ENCODE assay signal across 30 cellular contexts in the genomic region with DNA sequence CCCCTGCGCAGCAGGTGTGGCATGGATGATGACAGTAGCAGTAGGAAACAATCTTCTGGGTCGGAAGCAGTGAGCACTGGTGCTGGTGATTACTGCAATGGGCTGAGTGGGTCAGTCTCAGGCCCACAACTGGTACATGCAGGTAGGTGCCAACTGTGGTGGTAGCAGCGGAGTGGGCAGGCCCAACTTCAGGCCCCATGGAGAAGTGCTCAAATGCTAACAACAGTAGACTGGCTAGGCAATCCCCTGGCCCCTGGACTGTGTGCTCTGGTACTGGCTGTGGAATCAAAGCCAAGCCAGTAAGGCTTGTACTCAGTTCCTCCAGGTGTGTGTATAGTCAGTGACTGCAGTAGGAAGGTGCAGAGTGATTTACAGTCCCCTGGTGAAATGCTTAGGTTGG.
"Had no signal": no experiment of that assay in that cellular context is flagged by ENCODE, and none has a peak within 500 bp of the region (broad histone marks: within the 10 kb centered on the region; RNA-seq: fewer than 3 reads in every experiment).

No MANE protein-coding gene starts in this region.

- H3K27me3 ChIP-seq: Peyer's patch had no signal

- H3K27ac Mint-ChIP-seq: activated CD4-positive, alpha-beta T cell treated with anti-CD3 and anti-CD28 coated beads, Interleukin-2, amount 10 ng/mL, durations not matched to agents 7 days and 5 days; activated CD8-positive, alpha-beta T cell treated with anti-CD3 and anti-CD28 coated beads, Interleukin-2, amount 10 ng/mL, durations not matched to agents 7 days and 5 days; activated naive CD4-positive, alpha-beta T cell treated with anti-CD3 and anti-CD28 coated beads, Interleukin-2, amount 50 U/mL, for 24 hours; activated naive CD8-positive, alpha-beta T cell treated with anti-CD3 and anti-CD28 coated beads, Interleukin-2, amount 10 ng/mL, durations not matched to agents 7 days and 5 days; activated T-cell treated with anti-CD3 and anti-CD28 coated beads, Interleukin-2, amount 50 U/mL, for 24 hours; activated T-helper 2 cell treated with anti-CD3 and anti-CD28 coated beads, Interferon-gamma antibody, Interleukin-2, Interleukin-4, amounts not matched to agents 10 μg/mL and 5 μg/mL and 100 μg/mL, durations not matched to agents 14 hours and 24 hours and 36 hours; brain; IgD-negative memory B cell; T-helper 1 cell treated with Interleukin-12 subunit alpha and Interleukin-12 subunit beta and Interleukin-4 antibody, amounts not matched to agents 30 μg/mL and 1 μg/mL, for 36 hours; T-helper 2 cell treated with Interferon-gamma antibody and Interleukin-4, amounts not matched to agents 5 μg/mL and 100 μg/mL, for 36 hours had no signal

- H3K27me3 Mint-ChIP-seq: activated CD4-positive, alpha-beta T cell treated with anti-CD3 and anti-CD28 coated beads, Interleukin-2, amount 10 ng/mL, durations not matched to agents 7 days and 5 days; activated naive CD4-positive, alpha-beta T cell treated with anti-CD3 and anti-CD28 coated beads, Interleukin-2, amount 50 U/mL, for 24 hours; activated naive CD8-positive, alpha-beta T cell treated with anti-CD3 and anti-CD28 coated beads, Interleukin-2, amount 10 ng/mL, durations not matched to agents 7 days and 5 days; activated T-cell treated with anti-CD3 and anti-CD28 coated beads, Interleukin-2, amount 50 U/mL, for 24 hours; brain; IgD-negative memory B cell had no signal

- H3K36me3 Mint-ChIP-seq: activated naive CD4-positive, alpha-beta T cell treated with anti-CD3 and anti-CD28 coated beads, Interleukin-2, amount 50 U/mL, for 24 hours; activated naive CD8-positive, alpha-beta T cell treated with anti-CD3 and anti-CD28 coated beads, Interleukin-2, amount 10 ng/mL, durations not matched to agents 7 days and 5 days; IgD-negative memory B cell had no signal

- H3K4me3 ChIP-seq: Peyer's patch had no signal

- H3K9me3 Mint-ChIP-seq: activated CD4-positive, alpha-beta T cell treated with anti-CD3 and anti-CD28 coated beads, Interleukin-2, amount 10 ng/mL, durations not matched to agents 7 days and 5 days; T-helper 1 cell treated with Interleukin-12 subunit alpha and Interleukin-12 subunit beta and Interleukin-4 antibody, amounts not matched to agents 30 μg/mL and 1 μg/mL, for 36 hours had no signal

- H3K4me1 ChIP-seq: Peyer's patch had no signal

- H3K36me3 ChIP-seq: Peyer's patch had no signal

- H3K9me3 ChIP-seq: Peyer's patch had no signal

- H3K27ac ChIP-seq: Peyer's patch, RWPE1 had no signal

- DNase-seq: activated CD4-positive, alpha-beta T cell treated with anti-CD3 and anti-CD28 coated beads, Interleukin-2, amount 10 ng/mL, durations not matched to agents 7 days and 5 days; activated CD4-positive, alpha-beta T cell treated with anti-CD3 and anti-CD28 coated beads, Interleukin-2, amount 50 U/mL, for 48 hours; activated CD8-positive, alpha-beta T cell treated with anti-CD3 and anti-CD28 coated beads, Interleukin-2, amount 10 ng/mL, durations not matched to agents 7 days and 5 days; activated gamma-delta T cell; activated naive CD4-positive, alpha-beta T cell treated with Interleukin-2 at 50 U/mL for 16 hours; activated naive CD8-positive, alpha-beta T cell treated with anti-CD3 and anti-CD28 coated beads, Interleukin-2, amount 10 ng/mL, durations not matched to agents 7 days and 5 days; activated T-cell treated with anti-CD3 and anti-CD28 coated beads, Interleukin-2, amount 50 U/mL, for 24 hours; amygdala; caudate nucleus; Karpas-422; KBM-7; NCI-H1105; NCI-H1417 treated with DMSO at 0.1 percent for 48 hours; NCI-H187 treated with DMSO at 0.1 percent for 48 hours; NCI-H2081; NCI-H2171 treated with DMSO at 0.1 percent for 48 hours; NCI-H2227 treated with DMSO at 0.1 percent for 48 hours; NCI-H524 treated with DMSO at 0.1 percent for 48 hours; NK-92 treated with Interleukin-12 subunit alpha and Interleukin-12 subunit beta, amount 100 ng/mL, for 24 hours; PC-3; Peyer's patch; SIG-M5 had no signal

- H3K4me3 Mint-ChIP-seq: activated CD4-positive, alpha-beta T cell treated with anti-CD3 and anti-CD28 coated beads, Interleukin-2, amount 10 ng/mL, durations not matched to agents 7 days and 5 days; activated CD8-positive, alpha-beta T cell treated with anti-CD3 and anti-CD28 coated beads, Interleukin-2, amount 10 ng/mL, durations not matched to agents 7 days and 5 days; activated naive CD4-positive, alpha-beta T cell treated with anti-CD3 and anti-CD28 coated beads, Interleukin-2, amount 50 U/mL, for 24 hours; activated naive CD8-positive, alpha-beta T cell treated with anti-CD3 and anti-CD28 coated beads, Interleukin-2, amount 10 ng/mL, durations not matched to agents 7 days and 5 days; activated T-cell treated with anti-CD3 and anti-CD28 coated beads, Interleukin-2, amount 50 U/mL, for 24 hours; brain; T-helper 1 cell treated with Interleukin-12 subunit alpha and Interleukin-12 subunit beta and Interleukin-4 antibody, amounts not matched to agents 30 μg/mL and 1 μg/mL, for 36 hours; T-helper 2 cell treated with Interferon-gamma antibody and Interleukin-4, amounts not matched to agents 5 μg/mL and 100 μg/mL, for 36 hours had no signal

- H3K4me1 Mint-ChIP-seq: activated CD4-positive, alpha-beta T cell treated with anti-CD3 and anti-CD28 coated beads, Interleukin-2, amount 10 ng/mL, durations not matched to agents 7 days and 5 days; activated naive CD4-positive, alpha-beta T cell treated with anti-CD3 and anti-CD28 coated beads, Interleukin-2, amount 50 U/mL, for 24 hours; activated naive CD8-positive, alpha-beta T cell treated with anti-CD3 and anti-CD28 coated beads, Interleukin-2, amount 10 ng/mL, durations not matched to agents 7 days and 5 days; IgD-negative memory B cell had no signal

- ATAC-seq: activated CD8-positive, alpha-beta T cell treated with anti-CD3 and anti-CD28 coated beads, Interleukin-2, amount 10 ng/mL, durations not matched to agents 7 days and 5 days; PC-3; Right ventricle myocardium inferior had no signal
